9 cellular contexts compared by ENCODE assay signal in the genomic region with DNA sequence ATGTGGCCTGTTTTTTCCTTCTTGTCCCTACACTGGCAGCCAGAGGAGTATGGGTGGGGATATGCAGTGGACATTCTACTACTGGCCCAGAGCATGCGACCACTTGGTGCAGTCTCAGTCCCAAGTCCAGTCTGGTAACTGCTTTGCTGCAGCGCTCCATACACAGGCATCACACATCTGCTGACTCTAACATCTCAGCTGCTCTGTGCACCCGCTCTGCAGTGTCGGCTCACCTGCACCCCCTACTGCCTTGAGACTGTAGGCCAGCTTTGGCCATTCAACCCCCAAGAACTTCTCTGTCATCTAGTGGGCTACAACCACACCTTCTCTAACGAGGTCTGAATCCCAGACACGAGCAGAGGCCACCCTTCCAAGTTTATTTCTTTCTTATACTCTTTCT. TPM values are rescaled to one million over a fixed set of nuclear protein-coding genes. Genes with fewer than 3 reads are reported as not detected.
DNase-seq lines count a peak whose midpoint lies in the region; ATAC-seq and TF ChIP-seq lines count a peak whose summit lies in the region.
"Had no signal": no experiment of that assay in that cellular context is flagged by ENCODE, and none has a peak within 500 bp of the region (broad histone marks: within the 10 kb centered on the region; RNA-seq: fewer than 3 reads in every experiment).

No MANE protein-coding gene starts in this region.

- CTCF ChIA-PET in MCF 10A (lab: Yijun Ruan, JAX), result interaction anchor here (0.6 kb wide), 2 partner anchors 9 to 592 kb away, joined by 3 read pairs; no protein-coding TSS in a partner anchor

- H3K4me1 ChIP-seq in breast epithelium, result no peaks in the 10 kb centered on the region

- no peak overlapping the region for H3K27ac Mint-ChIP-seq in MCF 10A (ENCODE audit: low read depth, unreplicated experiment)
- H3K27ac Mint-ChIP-seq in effector memory CD8-positive, alpha-beta T cell, result no peak overlapping the region

- POLR2A ChIA-PET in MCF 10A (lab: Yijun Ruan, JAX), result interaction anchor here (0.7 kb wide), 1 partner anchor 41 kb away, joined by 3 read pairs; no protein-coding TSS in a partner anchor

- no peak overlapping the region for H3K4me3 Mint-ChIP-seq in MCF 10A (ENCODE audit: unreplicated experiment)
- no peak overlapping the region for H3K4me3 Mint-ChIP-seq in effector memory CD8-positive, alpha-beta T cell
- H3K4me3 Mint-ChIP-seq: naive B cell had no signal

- TF ChIP-seq POLR2A in breast epithelium (IDR thresholded peaks at IDR 0.05), result no peak

- no TSS peak for BruUV-seq in MCF 10A (replicated peaks; lab: Mats Ljungman, UMichigan)

- peak; percentile 81 for ATAC-seq in HG03196 (IDR thresholded peaks at IDR 0.05; ENCODE audit: unreplicated experiment)
- no peak for ATAC-seq in effector memory CD8-positive, alpha-beta T cell (replicated peaks)

- H3K4me3 ChIP-seq in breast epithelium (no peak overlapping the region), retinal pigment epithelial cell (ENCODE audit: low read length) (no peak overlapping the region)

- no peaks in the 10 kb centered on the region for H3K4me1 Mint-ChIP-seq in MCF 10A (ENCODE audit: insufficient read depth, unreplicated experiment)
- H3K4me1 Mint-ChIP-seq in effector memory CD8-positive, alpha-beta T cell (ENCODE audit: low read depth in 2 of 2), result no peaks in the 10 kb centered on the region

- TF ChIP-seq CTCF in MCF 10A (IDR thresholded peaks at IDR 0.05; ENCODE audit: unreplicated experiment) (no peak), breast epithelium (IDR thresholded peaks at IDR 0.05) (no peak), retinal pigment epithelial cell (conservative IDR thresholded peaks at IDR 0.05; ENCODE audit: low read depth, low read length) (peak; percentile 40)

- no peaks in the 10 kb centered on the region for H3K9me3 Mint-ChIP-seq in MCF 10A (ENCODE audit: unreplicated experiment)
- no peaks in the 10 kb centered on the region for H3K9me3 Mint-ChIP-seq in effector memory CD8-positive, alpha-beta T cell

- no peaks in the 10 kb centered on the region for H3K36me3 Mint-ChIP-seq in MCF 10A (ENCODE audit: insufficient read depth, unreplicated experiment)
- H3K36me3 Mint-ChIP-seq in effector memory CD8-positive, alpha-beta T cell (ENCODE audit: insufficient read depth), result no peaks in the 10 kb centered on the region
- H3K36me3 Mint-ChIP-seq: naive B cell had no signal

- no peaks in the 10 kb centered on the region for H3K36me3 ChIP-seq in breast epithelium

- no peak overlapping the region for H3K27ac ChIP-seq in breast epithelium

- H3K27me3 Mint-ChIP-seq in MCF 10A (ENCODE audit: insufficient read depth, unreplicated experiment), result no peaks in the 10 kb centered on the region
- peaks cover 18 to 28% of the 10 kb centered on the region in 2 donors for H3K27me3 Mint-ChIP-seq in effector memory CD8-positive, alpha-beta T cell
- H3K27me3 Mint-ChIP-seq: naive B cell had no signal

- H3K9me3 ChIP-seq in breast epithelium, result no peaks in the 10 kb centered on the region

- DNase-seq in MCF 10A (ENCODE audit: unreplicated experiment) (peak; percentile 15), breast epithelium (ENCODE audit: low spot score in 2 of 2) (no peak), UCSD-AML1 (lab: John Stamatoyannopoulos, UW; ENCODE audit: unreplicated experiment) (peak; percentile 14), retinal pigment epithelial cell (ENCODE audit: low read depth) (no peak)
- no peak for DNase-seq in NK-92 treated with Interleukin-12 subunit alpha and Interleukin-12 subunit beta, amount 100 ng/mL, for 24 hours (lab: John Stamatoyannopoulos, UW)
- no peak for DNase-seq in effector memory CD8-positive, alpha-beta T cell
- no peak for DNase-seq in activated naive CD4-positive, alpha-beta T cell treated with Interleukin-2 at 50 U/mL for 16 hours
- DNase-seq: naive B cell had no signal

- intact Hi-C loops in MCF 10A (cut with micrococcal nuclease) (no loop called here), breast epithelium (cut with DNase I; ENCODE audit: low total_unique reads) (no loop called here)

- H3K27me3 ChIP-seq in breast epithelium, result no peaks in the 10 kb centered on the region

RNA-seq across cellular contexts. Expression of a gene that starts 46.4 kb away (rescaled TPM):
- total RNA-seq in MCF 10A (2022) (not detected in 2 replicates), breast epithelium (not detected)

Comparison
In these comparisons a context has a peak if more than half of its experiments do, and no peak if none do; other contexts are left out.
1. DNase-seq: peak in MCF 10A (single experiment) and UCSD-AML1 (single experiment); none in breast epithelium (0 of 2), retinal pigment epithelial cell (single experiment), NK-92 treated with Interleukin-12 subunit alpha and Interleukin-12 subunit beta, amount 100 ng/mL, for 24 hours (single experiment), effector memory CD8-positive, alpha-beta T cell (0 of 3) and activated naive CD4-positive, alpha-beta T cell treated with Interleukin-2 at 50 U/mL for 16 hours (single experiment).